ENCODE assay signal across 23 cellular contexts in genomic region chr16:78465730-78466129, GRCh38.
DNase-seq lines count a peak whose midpoint lies in the region; ATAC-seq, FAIRE-seq and TF ChIP-seq lines count a peak whose summit lies in the region.
"Had no signal": no experiment of that assay in that cellular context is flagged by ENCODE, and none has a peak within 500 bp of the region (broad histone marks: within the 10 kb centered on the region; RNA-seq: fewer than 3 reads in every experiment).

No MANE protein-coding gene starts in this region.

- no peak for FAIRE-seq in HepG2 (lab: Jason Lieb, UNC)
- FAIRE-seq: A204.1, GM12891, GM19239 had no signal

- H3K9me3 ChIP-seq in HepG2 (ENCODE audit: low read length) (no peaks in the 10 kb centered on the region; the same call in 1 of the 2 replicates), right lobe of liver (no peaks in the 10 kb centered on the region)
- H3K9me3 ChIP-seq: BE2C had no signal

- POLR2A ChIA-PET in HepG2 (lab: Yijun Ruan, JAX) = no interaction called here

- intact Hi-C loops in HepG2 (cut with micrococcal nuclease; ENCODE audit: unreplicated experiment) (no loop called here), right lobe of liver (cut with DNase I) (no loop called here)

- no peak overlapping the region for H3K4me2 ChIP-seq in HepG2 (ENCODE audit: low read depth, low read length)
- H3K4me2 ChIP-seq: BLaER1 had no signal

- H4K20me1 ChIP-seq in HepG2 (ENCODE audit: insufficient read depth, low read length) = no peaks in the 10 kb centered on the region
- H4K20me1 ChIP-seq: BLaER1 had no signal

- TF ChIP-seq RAD21 in HepG2 (CRISPR knock-in tag; IDR thresholded peaks at IDR 0.05) = no peak

- TF ChIP-seq EP300 in HepG2 (IDR thresholded peaks at IDR 0.05; ENCODE audit: low read depth in 2 of 2, low read length in 2 of 2) (no peak), HepG2 (CRISPR knock-in tag; IDR thresholded peaks at IDR 0.05; ENCODE audit: borderline replicate concordance) (no peak)

- no peak for DNase-seq in HepG2 (ENCODE audit: low spot score)
- no peak for DNase-seq in right lobe of liver
- DNase-seq in LNCaP clone FGC (ENCODE audit: low read depth) = no peak
- DNase-seq in 8988T = no peak
- DNase-seq in ACHN = no peak
- DNase-seq: BE2C; C1 segment of cervical spinal cord; CD4-positive, alpha-beta memory T cell; CD4-positive, CD25-positive, alpha-beta regulatory T cell; CD8-positive, alpha-beta memory T cell; COR-L47; DMS 273 treated with DMSO at 0.1 percent for 48 hours; DMS153; DMS53; DMS79; DND-41; EL; GDM1 had no signal

- no peak overlapping the region for H3K9ac ChIP-seq in HepG2 (ENCODE audit: insufficient read depth, low read depth, low read length)
- H3K9ac ChIP-seq: BLaER1 had no signal

- CTCF ChIA-PET in HepG2 (lab: Yijun Ruan, JAX; ENCODE audit: low intra/inter-chr PET ratio, low total read pairs) = no interaction called here

- TF ChIP-seq POLR2A in HepG2 (IDR thresholded peaks at IDR 0.05; ENCODE audit: insufficient read depth in 1 of 2, low read depth in 2 of 2, low read length in 2 of 2) = no peak
- no peak for TF ChIP-seq POLR2A in right lobe of liver (IDR thresholded peaks at IDR 0.05)

- WGBS in HepG2 (ENCODE audit: low lambda C conversion rate) = 98% methylated on average over 6 of the region's 6 CpGs
- 94% methylated on average over 6 of the region's 6 CpGs for WGBS in right lobe of liver (ENCODE audit: insufficient coverage, low coverage, low lambda C conversion rate, missing lambda C conversion rate)

- no peak overlapping the region for H3K4me3 ChIP-seq in HepG2 (replicated peaks in 1 of 3; ENCODE audit: insufficient read depth in 1 of 3, low read depth in 2 of 3, low read length in 3 of 3)
- H3K4me3 ChIP-seq in right lobe of liver = no peak overlapping the region
- no peak overlapping the region for H3K4me3 ChIP-seq in LNCaP clone FGC (ENCODE audit: low read depth, low read length)
- H3K4me3 ChIP-seq: BLaER1 had no signal

- H3K27ac ChIP-seq in HepG2 (ENCODE audit: extremely low read length, insufficient read depth, low read length) = no peak overlapping the region
- H3K27ac ChIP-seq in right lobe of liver = no peak overlapping the region
- H3K27ac ChIP-seq: 22Rv1, BLaER1 had no signal

- no peaks in the 10 kb centered on the region for H3K27me3 ChIP-seq in HepG2 (ENCODE audit: control insufficient read depth in 1 of 2, insufficient read depth in 2 of 2, low read length in 2 of 2)
- H3K27me3 ChIP-seq in right lobe of liver = no peaks in the 10 kb centered on the region
- H3K27me3 ChIP-seq: BE2C, BLaER1 had no signal

- H3K36me3 ChIP-seq in HepG2 (replicated peaks in 1 of 2; ENCODE audit: control insufficient read depth in 1 of 2, insufficient read depth in 2 of 2, low read length in 2 of 2) (no peaks in the 10 kb centered on the region), right lobe of liver (no peaks in the 10 kb centered on the region)
- H3K36me3 ChIP-seq: BE2C, BLaER1 had no signal

- in situ Hi-C loops in HepG2 (cut with HindIII; ENCODE audit: extremely low pct_ligation_motif_present, low pct_unique_long_range_greater_than_20kb) = no loop called here
- in situ Hi-C loops in ACHN (cut with HindIII; ENCODE audit: low pct_ligation_motif_present, low pct_unique_long_range_greater_than_20kb, low sequenced_read_pairs) = no loop called here

- H3K4me1 ChIP-seq in HepG2 (ENCODE audit: insufficient read depth, low read length) (peaks cover 48% of the 10 kb centered on the region), right lobe of liver (peaks cover 0 to 20% (median 0%) of the 10 kb centered on the region in 4 donors)
- H3K4me1 ChIP-seq: BE2C, BLaER1 had no signal

- no peak for TF ChIP-seq CTCF in HepG2 (CRISPR knock-in tag; IDR thresholded peaks at IDR 0.05)
- TF ChIP-seq CTCF in right lobe of liver (IDR thresholded peaks at IDR 0.05) = no peak
- TF ChIP-seq CTCF in LNCaP clone FGC (IDR thresholded peaks at IDR 0.05; ENCODE audit: control insufficient read depth, extremely low read depth, insufficient read depth) = 0 out of 2 replicates have a peak, but pooled peaks have one; percentile 13

- no TSS peak for BruUV-seq in HepG2 (replicated peaks; lab: Mats Ljungman, UMichigan)

- ATAC-seq in HepG2 (no peak), right lobe of liver (no peak)

- no peak overlapping the region for H2AFZ ChIP-seq in HepG2 (ENCODE audit: low read length)

- H3K79me2 ChIP-seq in HepG2 (ENCODE audit: insufficient read depth, low read length) = no peaks in the 10 kb centered on the region

TF ChIP-seq in HepG2, 621 proteins besides CTCF, POLR2A, EP300 and RAD21:
- TF ChIP-seq MAFK (conservative IDR thresholded peaks at IDR 0.05 in 1 of 2, IDR thresholded peaks at IDR 0.05 in 1 of 2; ENCODE audit: low read length in 2 of 2) = peak; percentile 88 to 92
- TF ChIP-seq MAFF (IDR thresholded peaks at IDR 0.05; ENCODE audit: low read depth, low read length) = peak; percentile 83
- no peak for TF ChIP-seq MYNN (CRISPR knock-in tag; IDR thresholded peaks at IDR 0.05; ENCODE audit: low read depth)
TF ChIP-seq in HepG2: peak in this region for 2.
